ENCODE assay signal across 27 cellular contexts in the genomic region with DNA sequence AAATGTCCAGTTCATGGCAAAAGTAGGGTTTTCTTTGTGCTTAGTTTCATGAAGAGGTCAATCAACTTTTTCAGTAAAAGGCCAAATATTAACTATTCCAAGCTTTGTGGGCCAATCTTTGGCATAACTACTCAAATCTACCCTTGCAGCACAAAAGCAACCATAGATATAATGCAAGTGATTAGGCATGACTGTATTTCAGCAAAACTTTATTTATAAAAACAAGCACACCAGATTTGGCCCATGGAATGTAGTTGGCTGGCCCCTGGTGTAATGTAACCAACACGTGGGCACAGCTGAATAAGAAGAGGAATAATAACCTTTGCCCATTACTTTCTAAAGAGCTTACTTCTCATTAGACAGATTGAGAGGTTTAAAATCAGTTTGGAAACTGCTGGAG. TPM values are rescaled to one million over a fixed set of nuclear protein-coding genes. Genes with fewer than 3 reads are reported as not detected.
DNase-seq lines count a peak whose midpoint lies in the region; FAIRE-seq and TF ChIP-seq lines count a peak whose summit lies in the region.
"Had no signal": no experiment of that assay in that cellular context is flagged by ENCODE, and none has a peak within 500 bp of the region (broad histone marks: within the 10 kb centered on the region; RNA-seq: fewer than 3 reads in every experiment).

No MANE protein-coding gene starts in this region.

- H3K9me2 ChIP-seq in GM23248 (ENCODE audit: insufficient read depth), result no peaks in the 10 kb centered on the region

- H3K4me3 Mint-ChIP-seq in dendritic cell treated with granulocyte-macrophage colony-stimulating factor and Interleukin-4, amounts not matched to agents 40 ng/mL and 50 ng/mL, for 4 days, result no peak overlapping the region
- H3K4me3 Mint-ChIP-seq: CD4-positive, alpha-beta T cell had no signal

- H3F3A ChIP-seq in GM23248 (ENCODE audit: insufficient read depth), result no peaks in the 10 kb centered on the region

- DNase-seq in CD1c-positive myeloid dendritic cell (ENCODE audit: extremely low spot score), result peak; percentile 29
- no peak for DNase-seq in DMS79 (lab: John Stamatoyannopoulos, UW)
- no peak for DNase-seq in stimulated activated CD8-positive, alpha-beta memory T cell treated with anti-CD3 and anti-CD28 coated beads, Interleukin-4, amount 100 ng/mL, for 48 hours
- DNase-seq in GM23248, result no peak
- DNase-seq in RCC 7860 (ENCODE audit: low spot score), result no peak
- DNase-seq: CD4-positive, alpha-beta T cell; NCI-H1105; NCI-H1436 treated with DMSO at 0.1 percent for 48 hours; NCI-H187 treated with DMSO at 0.1 percent for 48 hours; NCI-H2107; NCI-H446; NCI-H524 treated with DMSO at 0.1 percent for 48 hours; NCI-H774; PC-9; Right ventricle myocardium superior; RPMI8226 had no signal

- no peaks in the 10 kb centered on the region for H4K20me1 ChIP-seq in OCI-LY3 (ENCODE audit: insufficient read depth, low read length)
- no peaks in the 10 kb centered on the region for H4K20me1 ChIP-seq in GM23248 (ENCODE audit: insufficient read depth)

- peak overlapping the region; percentile 79 for H3K27ac Mint-ChIP-seq in dendritic cell treated with granulocyte-macrophage colony-stimulating factor and Interleukin-4, amounts not matched to agents 40 ng/mL and 50 ng/mL, for 4 days
- H3K27ac Mint-ChIP-seq: CD4-positive, alpha-beta T cell had no signal

- no peaks in the 10 kb centered on the region for H3K9me3 Mint-ChIP-seq in dendritic cell treated with granulocyte-macrophage colony-stimulating factor and Interleukin-4, amounts not matched to agents 40 ng/mL and 50 ng/mL, for 4 days
- H3K9me3 Mint-ChIP-seq: CD4-positive, alpha-beta T cell had no signal

- peaks cover 36% of the 10 kb centered on the region for H3K4me1 ChIP-seq in OCI-LY3 (ENCODE audit: low read length)
- H3K4me1 ChIP-seq in GM23248 (ENCODE audit: insufficient read depth), result no peaks in the 10 kb centered on the region
- H3K4me1 ChIP-seq: SJSA1 had no signal

- no peak for FAIRE-seq in RCC 7860 (lab: Jason Lieb, UNC)
- FAIRE-seq: D721Med, HepG2 had no signal

- no peak overlapping the region for H2AFZ ChIP-seq in OCI-LY3 (ENCODE audit: low read depth, low read length)
- H2AFZ ChIP-seq in GM23248, result no peak overlapping the region
- H2AFZ ChIP-seq: PC-9 had no signal

- H3K9me3 ChIP-seq in OCI-LY3 (ENCODE audit: insufficient read depth, low read length) (no peaks in the 10 kb centered on the region), GM23248 (ENCODE audit: low read depth) (no peaks in the 10 kb centered on the region)
- H3K9me3 ChIP-seq: SJSA1 had no signal

- intact Hi-C loops in dendritic cell treated with granulocyte-macrophage colony-stimulating factor and Interleukin-4, amounts not matched to agents 40 ng/mL and 50 ng/mL, for 4 days (cut with micrococcal nuclease), result no loop called here

- no peaks in the 10 kb centered on the region for H3K36me3 Mint-ChIP-seq in dendritic cell treated with granulocyte-macrophage colony-stimulating factor and Interleukin-4, amounts not matched to agents 40 ng/mL and 50 ng/mL, for 4 days (ENCODE audit: low read depth)

- H3K4me1 Mint-ChIP-seq in dendritic cell treated with granulocyte-macrophage colony-stimulating factor and Interleukin-4, amounts not matched to agents 40 ng/mL and 50 ng/mL, for 4 days (ENCODE audit: low read depth), result peaks cover 61% of the 10 kb centered on the region

- H3K27ac ChIP-seq in OCI-LY3 (ENCODE audit: low read length), result peak overlapping the region; percentile 77
- H3K27ac ChIP-seq in GM23248, result no peak overlapping the region
- H3K27ac ChIP-seq: PC-9, SJSA1 had no signal

- no peaks in the 10 kb centered on the region for H3K79me2 ChIP-seq in OCI-LY3 (ENCODE audit: low read length)
- no peaks in the 10 kb centered on the region for H3K79me2 ChIP-seq in GM23248 (ENCODE audit: insufficient read depth)

- H3K4me2 ChIP-seq in OCI-LY3 (ENCODE audit: low read length) (peak overlapping the region; percentile 99), GM23248 (ENCODE audit: unreplicated experiment) (no peak overlapping the region)
- H3K4me2 ChIP-seq: PC-9 had no signal

- H3K36me3 ChIP-seq in OCI-LY3 (replicated peaks; ENCODE audit: low read depth, low read length) (no peaks in the 10 kb centered on the region), GM23248 (ENCODE audit: low read depth) (no peaks in the 10 kb centered on the region)
- H3K36me3 ChIP-seq: SJSA1 had no signal

- H3K27me3 Mint-ChIP-seq in dendritic cell treated with granulocyte-macrophage colony-stimulating factor and Interleukin-4, amounts not matched to agents 40 ng/mL and 50 ng/mL, for 4 days, result peaks cover 2% of the 10 kb centered on the region

- in situ Hi-C loops in GM23248 (cut with MboI), result no loop called here

- no peak for TF ChIP-seq CTCF in OCI-LY3 (IDR thresholded peaks at IDR 0.05; ENCODE audit: low read depth, low read length)

- 8 to 10% methylated on average over 1 of the region's 1 CpG for WGBS in GM23248 (ENCODE audit: low coverage in 1 of 2, low lambda C conversion rate in 2 of 2, missing lambda C conversion rate in 2 of 2), 2 experiments

- H3K4me3 ChIP-seq in OCI-LY3 (ENCODE audit: low read length), result peak overlapping the region; percentile 72
- no peak overlapping the region for H3K4me3 ChIP-seq in GM23248
- H3K4me3 ChIP-seq: PC-9, SJSA1 had no signal

- H3K9ac ChIP-seq in OCI-LY3 (ENCODE audit: low read length) (peak overlapping the region; percentile 70; the same call in 1 of the 2 replicates), GM23248 (no peak overlapping the region)

- H3K27me3 ChIP-seq in OCI-LY3 (ENCODE audit: low read depth, low read length), result no peaks in the 10 kb centered on the region
- H3K27me3 ChIP-seq in GM23248 (replicated peaks; ENCODE audit: insufficient read depth), result peaks cover 14% of the 10 kb centered on the region; the same call in 1 of the 2 replicates
- H3K27me3 ChIP-seq: SJSA1 had no signal

RNA-seq across cellular contexts. Expression of gene CASR, which starts 50.6 kb away (rescaled TPM):
- total RNA-seq in GM23248 (2014; rRNA removed; shearing (Covaris generic)), result not detected in 2 replicates
- not detected in 2 replicates for polyA plus RNA-seq in GM23248 (2016; fragmentation: Nextera tagmentation; extraction: Ambion mirVana)
- total RNA-seq: A673, Daoy, G401, H4, HepG2, HT1080, M059J, PC-9, Right ventricle myocardium superior, SJSA1 had no signal
- polyA plus RNA-seq: HepG2 had no signal
